Comparison of ENCODE assay signal across 1 cellular context in the genomic region with DNA sequence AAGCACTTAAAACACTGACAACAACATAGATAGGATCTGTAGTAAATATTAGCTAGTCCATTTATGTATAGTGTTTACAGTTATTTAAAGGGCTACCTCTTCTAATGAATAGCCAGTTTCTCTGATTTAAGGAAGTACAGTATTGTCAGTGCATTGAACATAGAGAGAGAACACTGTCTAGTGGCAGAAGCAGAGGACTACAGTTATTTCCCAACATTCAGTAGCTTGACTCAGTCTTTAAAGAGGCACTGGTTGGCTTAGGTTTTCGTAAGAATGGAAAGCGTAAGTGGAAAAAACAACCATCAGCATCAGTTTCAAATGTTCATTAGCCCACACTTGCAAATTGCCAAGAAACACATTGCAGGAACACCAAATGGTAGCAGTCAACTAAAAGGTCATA.
TF ChIP-seq lines count a peak whose summit lies in the region.

No MANE protein-coding gene starts in this region.

TF ChIP-seq in H1, 55 proteins besides CTCF, POLR2A, EP300 and RAD21:
- no peak for TF ChIP-seq RNF2 (IDR thresholded peaks at IDR 0.05; ENCODE audit: borderline replicate concordance, low read depth, low read length, missing control alignments, poor library complexity, severe bottlenecking)
- TF ChIP-seq, protein P1, sequence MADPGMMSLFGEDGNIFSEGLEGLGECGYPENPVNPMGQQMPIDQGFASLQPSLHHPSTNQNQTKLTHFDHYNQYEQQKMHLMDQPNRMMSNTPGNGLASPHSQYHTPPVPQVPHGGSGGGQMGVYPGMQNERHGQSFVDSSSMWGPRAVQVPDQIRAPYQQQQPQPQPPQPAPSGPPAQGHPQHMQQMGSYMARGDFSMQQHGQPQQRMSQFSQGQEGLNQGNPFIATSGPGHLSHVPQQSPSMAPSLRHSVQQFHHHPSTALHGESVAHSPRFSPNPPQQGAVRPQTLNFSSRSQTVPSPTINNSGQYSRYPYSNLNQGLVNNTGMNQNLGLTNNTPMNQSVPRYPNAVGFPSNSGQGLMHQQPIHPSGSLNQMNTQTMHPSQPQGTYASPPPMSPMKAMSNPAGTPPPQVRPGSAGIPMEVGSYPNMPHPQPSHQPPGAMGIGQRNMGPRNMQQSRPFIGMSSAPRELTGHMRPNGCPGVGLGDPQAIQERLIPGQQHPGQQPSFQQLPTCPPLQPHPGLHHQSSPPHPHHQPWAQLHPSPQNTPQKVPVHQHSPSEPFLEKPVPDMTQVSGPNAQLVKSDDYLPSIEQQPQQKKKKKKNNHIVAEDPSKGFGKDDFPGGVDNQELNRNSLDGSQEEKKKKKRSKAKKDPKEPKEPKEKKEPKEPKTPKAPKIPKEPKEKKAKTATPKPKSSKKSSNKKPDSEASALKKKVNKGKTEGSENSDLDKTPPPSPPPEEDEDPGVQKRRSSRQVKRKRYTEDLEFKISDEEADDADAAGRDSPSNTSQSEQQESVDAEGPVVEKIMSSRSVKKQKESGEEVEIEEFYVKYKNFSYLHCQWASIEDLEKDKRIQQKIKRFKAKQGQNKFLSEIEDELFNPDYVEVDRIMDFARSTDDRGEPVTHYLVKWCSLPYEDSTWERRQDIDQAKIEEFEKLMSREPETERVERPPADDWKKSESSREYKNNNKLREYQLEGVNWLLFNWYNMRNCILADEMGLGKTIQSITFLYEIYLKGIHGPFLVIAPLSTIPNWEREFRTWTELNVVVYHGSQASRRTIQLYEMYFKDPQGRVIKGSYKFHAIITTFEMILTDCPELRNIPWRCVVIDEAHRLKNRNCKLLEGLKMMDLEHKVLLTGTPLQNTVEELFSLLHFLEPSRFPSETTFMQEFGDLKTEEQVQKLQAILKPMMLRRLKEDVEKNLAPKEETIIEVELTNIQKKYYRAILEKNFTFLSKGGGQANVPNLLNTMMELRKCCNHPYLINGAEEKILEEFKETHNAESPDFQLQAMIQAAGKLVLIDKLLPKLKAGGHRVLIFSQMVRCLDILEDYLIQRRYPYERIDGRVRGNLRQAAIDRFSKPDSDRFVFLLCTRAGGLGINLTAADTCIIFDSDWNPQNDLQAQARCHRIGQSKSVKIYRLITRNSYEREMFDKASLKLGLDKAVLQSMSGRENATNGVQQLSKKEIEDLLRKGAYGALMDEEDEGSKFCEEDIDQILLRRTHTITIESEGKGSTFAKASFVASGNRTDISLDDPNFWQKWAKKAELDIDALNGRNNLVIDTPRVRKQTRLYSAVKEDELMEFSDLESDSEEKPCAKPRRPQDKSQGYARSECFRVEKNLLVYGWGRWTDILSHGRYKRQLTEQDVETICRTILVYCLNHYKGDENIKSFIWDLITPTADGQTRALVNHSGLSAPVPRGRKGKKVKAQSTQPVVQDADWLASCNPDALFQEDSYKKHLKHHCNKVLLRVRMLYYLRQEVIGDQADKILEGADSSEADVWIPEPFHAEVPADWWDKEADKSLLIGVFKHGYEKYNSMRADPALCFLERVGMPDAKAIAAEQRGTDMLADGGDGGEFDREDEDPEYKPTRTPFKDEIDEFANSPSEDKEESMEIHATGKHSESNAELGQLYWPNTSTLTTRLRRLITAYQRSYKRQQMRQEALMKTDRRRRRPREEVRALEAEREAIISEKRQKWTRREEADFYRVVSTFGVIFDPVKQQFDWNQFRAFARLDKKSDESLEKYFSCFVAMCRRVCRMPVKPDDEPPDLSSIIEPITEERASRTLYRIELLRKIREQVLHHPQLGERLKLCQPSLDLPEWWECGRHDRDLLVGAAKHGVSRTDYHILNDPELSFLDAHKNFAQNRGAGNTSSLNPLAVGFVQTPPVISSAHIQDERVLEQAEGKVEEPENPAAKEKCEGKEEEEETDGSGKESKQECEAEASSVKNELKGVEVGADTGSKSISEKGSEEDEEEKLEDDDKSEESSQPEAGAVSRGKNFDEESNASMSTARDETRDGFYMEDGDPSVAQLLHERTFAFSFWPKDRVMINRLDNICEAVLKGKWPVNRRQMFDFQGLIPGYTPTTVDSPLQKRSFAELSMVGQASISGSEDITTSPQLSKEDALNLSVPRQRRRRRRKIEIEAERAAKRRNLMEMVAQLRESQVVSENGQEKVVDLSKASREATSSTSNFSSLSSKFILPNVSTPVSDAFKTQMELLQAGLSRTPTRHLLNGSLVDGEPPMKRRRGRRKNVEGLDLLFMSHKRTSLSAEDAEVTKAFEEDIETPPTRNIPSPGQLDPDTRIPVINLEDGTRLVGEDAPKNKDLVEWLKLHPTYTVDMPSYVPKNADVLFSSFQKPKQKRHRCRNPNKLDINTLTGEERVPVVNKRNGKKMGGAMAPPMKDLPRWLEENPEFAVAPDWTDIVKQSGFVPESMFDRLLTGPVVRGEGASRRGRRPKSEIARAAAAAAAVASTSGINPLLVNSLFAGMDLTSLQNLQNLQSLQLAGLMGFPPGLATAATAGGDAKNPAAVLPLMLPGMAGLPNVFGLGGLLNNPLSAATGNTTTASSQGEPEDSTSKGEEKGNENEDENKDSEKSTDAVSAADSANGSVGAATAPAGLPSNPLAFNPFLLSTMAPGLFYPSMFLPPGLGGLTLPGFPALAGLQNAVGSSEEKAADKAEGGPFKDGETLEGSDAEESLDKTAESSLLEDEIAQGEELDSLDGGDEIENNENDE (IDR thresholded peaks at IDR 0.05; ENCODE audit: insufficient replicate concordance, low read length) = no peak
- TF ChIP-seq, protein P2, sequence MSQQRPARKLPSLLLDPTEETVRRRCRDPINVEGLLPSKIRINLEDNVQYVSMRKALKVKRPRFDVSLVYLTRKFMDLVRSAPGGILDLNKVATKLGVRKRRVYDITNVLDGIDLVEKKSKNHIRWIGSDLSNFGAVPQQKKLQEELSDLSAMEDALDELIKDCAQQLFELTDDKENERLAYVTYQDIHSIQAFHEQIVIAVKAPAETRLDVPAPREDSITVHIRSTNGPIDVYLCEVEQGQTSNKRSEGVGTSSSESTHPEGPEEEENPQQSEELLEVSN (IDR thresholded peaks at IDR 0.05) = no peak
- no peak for TF ChIP-seq CHD1 (IDR thresholded peaks at IDR 0.05; ENCODE audit: low read depth, low read length)
- no peak for TF ChIP-seq BCL11A (IDR thresholded peaks at IDR 0.05; ENCODE audit: low read depth in 2 of 2, low read length in 2 of 2)
- TF ChIP-seq YY1 (IDR thresholded peaks at IDR 0.05; ENCODE audit: low read depth, low read length) = no peak
- TF ChIP-seq CBX8 (IDR thresholded peaks at IDR 0.05; ENCODE audit: borderline replicate concordance, low read depth, low read length) = no peak
- no peak for TF ChIP-seq NRF1 (IDR thresholded peaks at IDR 0.05; ENCODE audit: low read depth, low read length)
- no peak for TF ChIP-seq POLR2AphosphoS5 (IDR thresholded peaks at IDR 0.05; ENCODE audit: low read depth, low read length)
- TF ChIP-seq JUND (IDR thresholded peaks at IDR 0.05; ENCODE audit: low read length) = no peak
- TF ChIP-seq BRCA1 (IDR thresholded peaks at IDR 0.05; ENCODE audit: low read depth, low read length) = no peak
- TF ChIP-seq PHF8 (conservative IDR thresholded peaks at IDR 0.05; ENCODE audit: low read depth, low read length) = no peak
- no peak for TF ChIP-seq SIRT6 (IDR thresholded peaks at IDR 0.05; ENCODE audit: low read length)
- TF ChIP-seq SP4 (IDR thresholded peaks at IDR 0.05; ENCODE audit: low read length) = no peak
- no peak for TF ChIP-seq SP1 (IDR thresholded peaks at IDR 0.05; ENCODE audit: low read depth, low read length)
